Comparison of ENCODE assay signal across 1 cellular context in genomic region chr2:240567872-240568677, GRCh38.
TF ChIP-seq lines count a peak whose summit lies in the region.

TSS of gene RNPEPL1 (plus strand) at chr2:240568484. CDS start at chr2:240568587, 103 bp downstream.

TF ChIP-seq in H1, 55 proteins besides CTCF, POLR2A, EP300 and RAD21 (continued from another document):
- TF ChIP-seq MAX (IDR thresholded peaks at IDR 0.05) (peak; percentile 61; the same call in 1 of the 2 replicates), SIRT6 (IDR thresholded peaks at IDR 0.05; ENCODE audit: low read length) (no peak), SIN3A (conservative IDR thresholded peaks at IDR 0.05 in 1 of 2, IDR thresholded peaks at IDR 0.05 in 1 of 2; ENCODE audit: low read depth in 1 of 2, low read length in 2 of 2) (peak in 1 of 2 experiments; percentile 48; a peak in 1 of 4 replicates)
TF ChIP-seq in H1: peak in this region for 5.
